In genomic region chr10:123502983-123503382, GRCh38 we compare ENCODE assay signal across 18 cellular contexts.
DNase-seq lines count a peak whose midpoint lies in the region; ATAC-seq and TF ChIP-seq lines count a peak whose summit lies in the region.
"Had no signal": no experiment of that assay in that cellular context is flagged by ENCODE, and none has a peak within 500 bp of the region (broad histone marks: within the 10 kb centered on the region; RNA-seq: fewer than 3 reads in every experiment).

No MANE protein-coding gene starts in this region.

- no peaks in the 10 kb centered on the region for H3K27me3 ChIP-seq in SK-N-SH (ENCODE audit: insufficient read depth)

- CTCF ChIA-PET in SK-N-SH (lab: Yijun Ruan, JAX) = no interaction called here
- CTCF ChIA-PET in activated CD4-positive, alpha-beta T cell treated with anti-CD3 and anti-CD28 coated beads for 36 hours (lab: Charles Lee) = no interaction called here

- H3K79me2 ChIP-seq in SK-N-SH (ENCODE audit: insufficient read depth) = no peaks in the 10 kb centered on the region

- H3K27ac ChIP-seq in SK-N-SH (ENCODE audit: low read depth in 2 of 2, low read length in 1 of 2) = no peak overlapping the region
- H3K27ac ChIP-seq: epithelial cell of prostate, neutrophil, SK-N-MC, thoracic aorta had no signal

- H3K4me1 Mint-ChIP-seq in type B pancreatic cell (ENCODE audit: unreplicated experiment) = peaks cover 5% of the 10 kb centered on the region
- no peaks in the 10 kb centered on the region for H3K4me1 Mint-ChIP-seq in activated CD4-positive, alpha-beta T cell treated with anti-CD3 and anti-CD28 coated beads for 36 hours

- no peak overlapping the region for H2AFZ ChIP-seq in SK-N-SH (ENCODE audit: low read depth)

- H3K27me3 Mint-ChIP-seq in type B pancreatic cell = peaks cover 78% of the 10 kb centered on the region
- peaks cover 8% of the 10 kb centered on the region for H3K27me3 Mint-ChIP-seq in activated CD4-positive, alpha-beta T cell treated with anti-CD3 and anti-CD28 coated beads for 36 hours

- WGBS in SK-N-SH (ENCODE audit: low lambda C conversion rate) = 2% methylated on average over 1 of the region's 1 CpG
- 51 to 66% methylated on average over 1 of the region's 1 CpG for WGBS in lower leg skin, 2 donors

- no peak overlapping the region for H3K4me3 Mint-ChIP-seq in type B pancreatic cell
- no peak overlapping the region for H3K4me3 Mint-ChIP-seq in activated CD4-positive, alpha-beta T cell treated with anti-CD3 and anti-CD28 coated beads for 36 hours
- H3K4me3 Mint-ChIP-seq: activated CD8-positive, alpha-beta T cell treated with anti-CD3 and anti-CD28 coated beads for 36 hours had no signal

- no peak for DNase-seq in SK-N-SH
- peak; percentile 29 for DNase-seq in NB4 (ENCODE audit: low read depth)
- DNase-seq in SK-MEL-5 (ENCODE audit: low read depth, low spot score) = peak; percentile 4
- no peak for DNase-seq in type B pancreatic cell (ENCODE audit: extremely low spot score, unreplicated experiment)
- no peak for DNase-seq in activated CD4-positive, alpha-beta T cell treated with anti-CD3 and anti-CD28 coated beads, Interleukin-2, amount 50 U/mL, for 1 hour
- DNase-seq in lower leg skin (ENCODE audit: low spot score in 2 of 2) = no peak
- DNase-seq in activated CD4-positive, alpha-beta T cell treated with anti-CD3 and anti-CD28 coated beads for 36 hours = no peak
- DNase-seq: activated CD8-positive, alpha-beta T cell treated with anti-CD3 and anti-CD28 coated beads for 36 hours; COR-L47; GF-D8; IMR-90; right cardiac atrium; stimulated activated CD4-positive, alpha-beta T cell treated with anti-CD3 and anti-CD28 coated beads, Interleukin-2, amount 100 ng/mL, for 24 hours had no signal

- TF ChIP-seq EP300 in SK-N-SH (IDR thresholded peaks at IDR 0.05; ENCODE audit: borderline replicate concordance in 1 of 2, low read depth in 1 of 2, low read length in 1 of 2) = no peak

- no peak overlapping the region for H3K4me2 ChIP-seq in SK-N-SH

- in situ Hi-C loops in SK-MEL-5 (cut with HindIII; ENCODE audit: low pct_unique_long_range_greater_than_20kb, low sequenced_read_pairs) = no loop called here

- TF ChIP-seq POLR2A in NB4 (IDR thresholded peaks at IDR 0.05; ENCODE audit: extremely low read depth, insufficient read length) (no peak), lower leg skin (IDR thresholded peaks at IDR 0.05) (no peak)

- H3K9ac ChIP-seq in SK-N-SH = no peak overlapping the region

- H3K36me3 Mint-ChIP-seq in type B pancreatic cell = no peaks in the 10 kb centered on the region
- no peaks in the 10 kb centered on the region for H3K36me3 Mint-ChIP-seq in activated CD4-positive, alpha-beta T cell treated with anti-CD3 and anti-CD28 coated beads for 36 hours (ENCODE audit: low read depth)

- H3K9me2 ChIP-seq in SK-N-SH = no peaks in the 10 kb centered on the region

- H3K4me3 ChIP-seq in SK-N-SH (ENCODE audit: low read depth in 2 of 2, low read length in 1 of 2) (no peak overlapping the region), NB4 (ENCODE audit: low read depth, low read length) (no peak overlapping the region), lower leg skin (ENCODE audit: low read depth, poor library complexity, severe bottlenecking) (no peak overlapping the region)
- H3K4me3 ChIP-seq: SK-N-MC, thoracic aorta had no signal

- no peak for ATAC-seq in SK-N-SH treated with all-trans-retinoic acid at 6 μM for 48 hours
- ATAC-seq in activated CD4-positive, alpha-beta T cell treated with anti-CD3 and anti-CD28 coated beads for 36 hours = no peak
- ATAC-seq: activated CD8-positive, alpha-beta T cell treated with anti-CD3 and anti-CD28 coated beads for 36 hours; right cardiac atrium had no signal

- H3K27ac Mint-ChIP-seq in type B pancreatic cell = no peak overlapping the region
- H3K27ac Mint-ChIP-seq in activated CD4-positive, alpha-beta T cell treated with anti-CD3 and anti-CD28 coated beads for 36 hours = no peak overlapping the region
- H3K27ac Mint-ChIP-seq: activated CD8-positive, alpha-beta T cell treated with anti-CD3 and anti-CD28 coated beads for 36 hours had no signal

- POLR2A ChIA-PET in SK-N-SH (lab: Yijun Ruan, JAX) = no interaction called here
- POLR2A ChIA-PET in activated CD4-positive, alpha-beta T cell treated with anti-CD3 and anti-CD28 coated beads for 36 hours (lab: Charles Lee) = no interaction called here

- TF ChIP-seq CTCF in SK-N-SH (IDR thresholded peaks at IDR 0.05) = no peak
- TF ChIP-seq CTCF in NB4 (IDR thresholded peaks at IDR 0.05; ENCODE audit: low read depth, low read length) = peak; percentile 27
- TF ChIP-seq CTCF in type B pancreatic cell (conservative IDR thresholded peaks at IDR 0.05) = peak; percentile 28
- TF ChIP-seq CTCF in lower leg skin (IDR thresholded peaks at IDR 0.05) = no peak

- intact Hi-C loops in lower leg skin (cut with DNase I; ENCODE audit: low total_unique reads) = no loop called here
- intact Hi-C loops in activated CD4-positive, alpha-beta T cell treated with anti-CD3 and anti-CD28 coated beads for 36 hours (cut with DNase I, micrococcal nuclease) = no loop called here

- H4K20me1 ChIP-seq in SK-N-SH (ENCODE audit: insufficient read depth) = no peaks in the 10 kb centered on the region

- H3K9me3 Mint-ChIP-seq in type B pancreatic cell = peaks cover under 1% of the 10 kb centered on the region
- H3K9me3 Mint-ChIP-seq in activated CD4-positive, alpha-beta T cell treated with anti-CD3 and anti-CD28 coated beads for 36 hours (ENCODE audit: low read depth) = no peaks in the 10 kb centered on the region
- H3K9me3 Mint-ChIP-seq: activated CD8-positive, alpha-beta T cell treated with anti-CD3 and anti-CD28 coated beads for 36 hours had no signal

- H3K36me3 ChIP-seq in SK-N-SH (replicated peaks in 1 of 2; ENCODE audit: control insufficient read depth in 1 of 2, insufficient read depth in 2 of 2, low read length in 1 of 2) = no peaks in the 10 kb centered on the region
- H3K36me3 ChIP-seq: neutrophil, thoracic aorta had no signal

- TF ChIP-seq RAD21 in SK-N-SH (IDR thresholded peaks at IDR 0.05; ENCODE audit: low read length) = peak; percentile 11; the same call in 1 of the 2 replicates

- H3K4me1 ChIP-seq in SK-N-SH (ENCODE audit: control insufficient read depth in 1 of 2, insufficient read depth in 2 of 2, low read depth in 1 of 2, low read length in 1 of 2) = no peaks in the 10 kb centered on the region

- H3K9me3 ChIP-seq in SK-N-SH = no peaks in the 10 kb centered on the region
- H3K9me3 ChIP-seq: neutrophil, thoracic aorta had no signal

- no peaks in the 10 kb centered on the region for H3F3A ChIP-seq in SK-N-SH (replicated peaks; ENCODE audit: insufficient read depth)

TF ChIP-seq in SK-N-SH, 30 proteins besides CTCF, POLR2A, EP300 and RAD21:
- TF ChIP-seq FOSL2 (IDR thresholded peaks at IDR 0.05; ENCODE audit: borderline replicate concordance, low read depth) = no peak
- TF ChIP-seq CHD2 (IDR thresholded peaks at IDR 0.05; ENCODE audit: low read length, partially characterized antibody) = no peak
- no peak for TF ChIP-seq SMC3 (IDR thresholded peaks at IDR 0.05; ENCODE audit: low read depth, low read length)
- TF ChIP-seq SIN3A (IDR thresholded peaks at IDR 0.05; ENCODE audit: borderline replicate concordance, low read depth, low read length) = no peak
- TF ChIP-seq FOXM1 (IDR thresholded peaks at IDR 0.05; ENCODE audit: low read depth) = no peak
- TF ChIP-seq JUND (IDR thresholded peaks at IDR 0.05) = no peak
- no peak for TF ChIP-seq NFIC (IDR thresholded peaks at IDR 0.05; ENCODE audit: borderline replicate concordance)
- TF ChIP-seq MEF2A (IDR thresholded peaks at IDR 0.05; ENCODE audit: borderline replicate concordance, low read depth) = no peak
- no peak for TF ChIP-seq ZBTB33 (IDR thresholded peaks at IDR 0.05; ENCODE audit: borderline replicate concordance, low read depth)

TF ChIP-seq in SK-N-SH treated with all-trans-retinoic acid at 6 μM for 48 hours, 23 proteins besides CTCF, POLR2A, EP300 and RAD21 (continues in another document):
- TF ChIP-seq OSR1 (CRISPR knock-in tag; IDR thresholded peaks at IDR 0.05) (no peak), RARB (CRISPR knock-in tag; IDR thresholded peaks at IDR 0.05) (no peak), PATZ1 (CRISPR knock-in tag; IDR thresholded peaks at IDR 0.05; ENCODE audit: borderline replicate concordance) (no peak), ARNTL (CRISPR knock-in tag; IDR thresholded peaks at IDR 0.05; ENCODE audit: borderline replicate concordance, low read depth) (no peak), PPARA (CRISPR knock-in tag; IDR thresholded peaks at IDR 0.05; ENCODE audit: borderline replicate concordance) (no peak), TCF4 (CRISPR knock-in tag; IDR thresholded peaks at IDR 0.05; ENCODE audit: borderline replicate concordance) (no peak)

Comparison
In these comparisons a context has a peak if more than half of its experiments do, and no peak if none do; other contexts are left out.
1. DNase-seq: peak in NB4 (single experiment) and SK-MEL-5 (single experiment); none in SK-N-SH (single experiment), type B pancreatic cell (single experiment), activated CD4-positive, alpha-beta T cell treated with anti-CD3 and anti-CD28 coated beads, Interleukin-2, amount 50 U/mL, for 1 hour (single experiment), lower leg skin (0 of 2) and activated CD4-positive, alpha-beta T cell treated with anti-CD3 and anti-CD28 coated beads for 36 hours (single experiment).
2. CTCF ChIP-seq: peak in NB4 (single experiment) and type B pancreatic cell (single experiment); none in SK-N-SH (single experiment) and lower leg skin (0 of 3).